Comparison of ENCODE assay signal across 8 cellular contexts in genomic region chr20:34525709-34526416, GRCh38. TPM values are rescaled to one million over a fixed set of nuclear protein-coding genes. Genes with fewer than 3 reads are reported as not detected.
DNase-seq lines count a peak whose midpoint lies in the region; ATAC-seq, FAIRE-seq and TF ChIP-seq lines count a peak whose summit lies in the region.

No MANE protein-coding gene starts in this region.

- WGBS in small intestine, 3 donors, result 15 to 44% (median 33%) methylated on average over 14 of the region's 14 CpGs

- no peak overlapping the region for H3K27ac Mint-ChIP-seq in stimulated activated memory B cell treated with anti-CD40 and anti-IgM and Interleukin-4, amounts not matched to agents 10 μg/mL and 1 μg/mL and 100 μg/mL, for 72 hours
- H3K27ac Mint-ChIP-seq in activated CD4-positive, alpha-beta memory T cell treated with anti-CD3 and anti-CD28 coated beads for 36 hours, result no peak overlapping the region

- H3K27me3 ChIP-seq in ascending aorta, result no peaks in the 10 kb centered on the region
- no peaks in the 10 kb centered on the region for H3K27me3 ChIP-seq in small intestine (ENCODE audit: control insufficient read depth in 2 of 2, insufficient read depth in 2 of 2, low read length in 2 of 2)

- H3K36me3 Mint-ChIP-seq in stimulated activated memory B cell treated with anti-CD40 and anti-IgM and Interleukin-4, amounts not matched to agents 10 μg/mL and 1 μg/mL and 100 μg/mL, for 72 hours, result peaks cover 32% of the 10 kb centered on the region
- peaks cover 28% of the 10 kb centered on the region for H3K36me3 Mint-ChIP-seq in activated CD4-positive, alpha-beta memory T cell treated with anti-CD3 and anti-CD28 coated beads for 36 hours

- H3K9me3 ChIP-seq in ascending aorta, result no peaks in the 10 kb centered on the region
- no peaks in the 10 kb centered on the region for H3K9me3 ChIP-seq in small intestine (ENCODE audit: control insufficient read depth, low read depth)

- no peak overlapping the region for H3K4me3 ChIP-seq in ascending aorta
- H3K4me3 ChIP-seq in small intestine (ENCODE audit: low read depth in 1 of 2, low read length in 2 of 2), result no peak overlapping the region

- DNase-seq in A172 (ENCODE audit: low spot score) (peak; percentile 100), HuH-7.5 (ENCODE audit: low spot score) (peak; percentile 61), ascending aorta (ENCODE audit: low spot score in 2 of 2) (peak; percentile 45 to 94), iPS-NIHi11 (ENCODE audit: low spot score) (peak; percentile 22), small intestine (peak; percentile 96), SKM-1 (lab: John Stamatoyannopoulos, UW; ENCODE audit: unreplicated experiment) (no peak)
- DNase-seq in activated CD4-positive, alpha-beta memory T cell treated with anti-CD3 and anti-CD28 coated beads for 36 hours, result no peak

- no peak for TF ChIP-seq CTCF in ascending aorta (IDR thresholded peaks at IDR 0.05)

- H3K9me3 Mint-ChIP-seq in stimulated activated memory B cell treated with anti-CD40 and anti-IgM and Interleukin-4, amounts not matched to agents 10 μg/mL and 1 μg/mL and 100 μg/mL, for 72 hours, result no peaks in the 10 kb centered on the region
- no peaks in the 10 kb centered on the region for H3K9me3 Mint-ChIP-seq in activated CD4-positive, alpha-beta memory T cell treated with anti-CD3 and anti-CD28 coated beads for 36 hours

- H3K4me3 Mint-ChIP-seq in stimulated activated memory B cell treated with anti-CD40 and anti-IgM and Interleukin-4, amounts not matched to agents 10 μg/mL and 1 μg/mL and 100 μg/mL, for 72 hours, result no peak overlapping the region
- H3K4me3 Mint-ChIP-seq in activated CD4-positive, alpha-beta memory T cell treated with anti-CD3 and anti-CD28 coated beads for 36 hours, result no peak overlapping the region

- H3K36me3 ChIP-seq in ascending aorta (peaks cover 38 to 39% of the 10 kb centered on the region in 2 donors), small intestine (ENCODE audit: control insufficient read depth in 2 of 2, insufficient read depth in 2 of 2, low read length in 2 of 2) (peaks cover 10 to 13% of the 10 kb centered on the region in 2 donors)

- CTCF ChIA-PET in activated CD4-positive, alpha-beta memory T cell treated with anti-CD3 and anti-CD28 coated beads for 36 hours (lab: Charles Lee), result interaction anchor here (7.1 kb wide), 1 partner anchor 213 kb away, joined by 98 read pairs; no protein-coding TSS in a partner anchor

- H3K27ac ChIP-seq in ascending aorta (peak overlapping the region; percentile 79 to 82), small intestine (ENCODE audit: low read depth in 1 of 2, low read length in 1 of 2) (peak overlapping the region; percentile 82 to 85)

- intact Hi-C loops in ascending aorta (cut with DNase I), result no loop called here
- intact Hi-C loops in activated CD4-positive, alpha-beta memory T cell treated with anti-CD3 and anti-CD28 coated beads for 36 hours (cut with micrococcal nuclease), result no loop called here

- H3K4me1 Mint-ChIP-seq in stimulated activated memory B cell treated with anti-CD40 and anti-IgM and Interleukin-4, amounts not matched to agents 10 μg/mL and 1 μg/mL and 100 μg/mL, for 72 hours, result peaks cover 25% of the 10 kb centered on the region
- peaks cover 24% of the 10 kb centered on the region for H3K4me1 Mint-ChIP-seq in activated CD4-positive, alpha-beta memory T cell treated with anti-CD3 and anti-CD28 coated beads for 36 hours (ENCODE audit: low read depth)

- ATAC-seq in stimulated activated memory B cell treated with anti-CD40 and anti-IgM and Interleukin-4, amounts not matched to agents 10 μg/mL and 1 μg/mL and 100 μg/mL, for 72 hours, result no peak

- H3K4me1 ChIP-seq in ascending aorta, result peaks cover 6 to 45% of the 10 kb centered on the region in 2 donors
- peaks cover 3 to 9% of the 10 kb centered on the region in 2 donors for H3K4me1 ChIP-seq in small intestine (ENCODE audit: control insufficient read depth in 2 of 2, insufficient read depth in 1 of 2, low read depth in 1 of 2, low read length in 1 of 2)

- no peak for FAIRE-seq in small intestine (lab: Jason Lieb, UNC)

- POLR2A ChIA-PET in activated CD4-positive, alpha-beta memory T cell treated with anti-CD3 and anti-CD28 coated beads for 36 hours (lab: Charles Lee), result no interaction called here

- no peaks in the 10 kb centered on the region for H3K27me3 Mint-ChIP-seq in stimulated activated memory B cell treated with anti-CD40 and anti-IgM and Interleukin-4, amounts not matched to agents 10 μg/mL and 1 μg/mL and 100 μg/mL, for 72 hours
- H3K27me3 Mint-ChIP-seq in activated CD4-positive, alpha-beta memory T cell treated with anti-CD3 and anti-CD28 coated beads for 36 hours, result no peaks in the 10 kb centered on the region

RNA-seq across cellular contexts. Expression of gene DYNLRB1, which starts 9.6 kb away (rescaled TPM):
- total RNA-seq in A172 (2014; rRNA removed; shearing (Covaris generic)), result 189 and 200 TPM in 2 replicates
- total RNA-seq in ascending aorta, result 148 TPM
- 100 to 1,000 TPM; 147 to 306 (median 260) TPM for polyA plus RNA-seq in small intestine
- total RNA-seq in activated CD4-positive, alpha-beta memory T cell treated with anti-CD3 and anti-CD28 coated beads for 36 hours, result 100 to 1,000 TPM; 101 to 108 TPM

RNA-seq across cellular contexts. Expression of gene MAP1LC3A, which starts 32.7 kb away (rescaled TPM):
- 27.6 and 46.1 TPM in 2 replicates for total RNA-seq in A172 (2014; rRNA removed; shearing (Covaris generic))
- 131 TPM for total RNA-seq in ascending aorta
- polyA plus RNA-seq in small intestine, result 10 to 100 TPM; 49.4 to 83.6 (median 57.8) TPM
- total RNA-seq in activated CD4-positive, alpha-beta memory T cell treated with anti-CD3 and anti-CD28 coated beads for 36 hours, result 1 to 10 TPM; 4.6 to 5.6 TPM

Comparison
In these comparisons a context has a peak if more than half of its experiments do, and no peak if none do; other contexts are left out.
1. DNase-seq: peak in A172 (single experiment), HuH-7.5 (single experiment), ascending aorta (2 of 2), iPS-NIHi11 (single experiment) and small intestine (single experiment); none in activated CD4-positive, alpha-beta memory T cell treated with anti-CD3 and anti-CD28 coated beads for 36 hours (single experiment) and SKM-1 (single experiment).